In genomic region chr12:68638171-68638570, GRCh38 we compare ENCODE assay signal across 20 cellular contexts. TPM values are rescaled to one million over a fixed set of nuclear protein-coding genes. Genes with fewer than 3 reads are reported as not detected.
DNase-seq lines count a peak whose midpoint lies in the region; ATAC-seq and TF ChIP-seq lines count a peak whose summit lies in the region.
"Had no signal": no experiment of that assay in that cellular context is flagged by ENCODE, and none has a peak within 500 bp of the region (broad histone marks: within the 10 kb centered on the region; RNA-seq: fewer than 3 reads in every experiment).

No MANE protein-coding gene starts in this region.

- H3F3A ChIP-seq in Loucy (ENCODE audit: low read depth) = peaks cover 12% of the 10 kb centered on the region

- peak overlapping the region in 3 of 7 donors; percentile 19 to 75 (median 75) for H3K27ac Mint-ChIP-seq in CD4-positive, alpha-beta memory T cell
- peak overlapping the region; percentile 82 for H3K27ac Mint-ChIP-seq in activated naive CD8-positive, alpha-beta T cell
- peak overlapping the region; percentile 94 to 95 for H3K27ac Mint-ChIP-seq in natural killer cell
- H3K27ac Mint-ChIP-seq: activated CD4-positive, alpha-beta memory T cell treated with anti-CD3 and anti-CD28 coated beads, Interleukin-2, amount 10 ng/mL, durations not matched to agents 7 days and 5 days had no signal

- no peaks in the 10 kb centered on the region for H3K9me3 ChIP-seq in CD4-positive, alpha-beta memory T cell (ENCODE audit: control insufficient read depth in 1 of 2, low read length in 2 of 2)
- H3K9me3 ChIP-seq in Loucy (ENCODE audit: insufficient read depth, low read depth, low read length) (no peaks in the 10 kb centered on the region), right atrium auricular region (no peaks in the 10 kb centered on the region)
- H3K9me3 ChIP-seq: SK-N-SH, transverse colon had no signal

- ATAC-seq in natural killer cell (no peak), HG02798 (IDR thresholded peaks at IDR 0.05; ENCODE audit: poor library complexity, unreplicated experiment) (no peak), HG03196 (IDR thresholded peaks at IDR 0.05; ENCODE audit: unreplicated experiment) (no peak)
- ATAC-seq: left lobe of liver had no signal

- H3K9me3 Mint-ChIP-seq in CD4-positive, alpha-beta memory T cell = no peaks in the 10 kb centered on the region
- no peaks in the 10 kb centered on the region for H3K9me3 Mint-ChIP-seq in activated naive CD8-positive, alpha-beta T cell (ENCODE audit: low read depth)
- no peaks in the 10 kb centered on the region for H3K9me3 Mint-ChIP-seq in natural killer cell
- H3K9me3 Mint-ChIP-seq: activated CD4-positive, alpha-beta memory T cell treated with anti-CD3 and anti-CD28 coated beads, Interleukin-2, amount 10 ng/mL, durations not matched to agents 7 days and 5 days had no signal

- intact Hi-C loops in CD4-positive, alpha-beta memory T cell (cut with micrococcal nuclease) = loop anchor here (2.0 kb wide), 1 partner anchor 15 kb away; no protein-coding TSS in a partner anchor
- intact Hi-C loops in natural killer cell (cut with micrococcal nuclease) = no loop called here

- H3K4me1 Mint-ChIP-seq in CD4-positive, alpha-beta memory T cell = peaks cover 66 to 99% (median 82%) of the 10 kb centered on the region in 4 donors
- peaks cover 95% of the 10 kb centered on the region for H3K4me1 Mint-ChIP-seq in activated naive CD8-positive, alpha-beta T cell (ENCODE audit: low read depth)
- peaks cover 85 to 86% of the 10 kb centered on the region in 2 donors for H3K4me1 Mint-ChIP-seq in natural killer cell

- H3K9ac ChIP-seq in Loucy (ENCODE audit: low read depth, low read length, poor library complexity, severe bottlenecking) = peak overlapping the region; percentile 24
- H3K9ac ChIP-seq: SK-N-SH had no signal

- no peaks in the 10 kb centered on the region for H3K9me2 ChIP-seq in Loucy (replicated peaks; ENCODE audit: low read depth, low read length)
- H3K9me2 ChIP-seq: SK-N-SH had no signal

- peak overlapping the region in 6 of 8 donors; percentile 49 to 65 (median 55) for H3K4me3 Mint-ChIP-seq in CD4-positive, alpha-beta memory T cell
- H3K4me3 Mint-ChIP-seq in activated naive CD8-positive, alpha-beta T cell = peak overlapping the region; percentile 64
- peak overlapping the region; percentile 84 for H3K4me3 Mint-ChIP-seq in natural killer cell
- H3K4me3 Mint-ChIP-seq: activated CD4-positive, alpha-beta memory T cell treated with anti-CD3 and anti-CD28 coated beads, Interleukin-2, amount 10 ng/mL, durations not matched to agents 7 days and 5 days had no signal

- no peak overlapping the region for H3K27ac ChIP-seq in CD4-positive, alpha-beta memory T cell (ENCODE audit: low read depth, low read length)
- H3K27ac ChIP-seq in right atrium auricular region = no peak overlapping the region
- H3K27ac ChIP-seq: HL-60, PC-9, transverse colon had no signal

- CTCF ChIA-PET in CD4-positive, alpha-beta memory T cell (lab: Charles Lee; ENCODE audit: partially characterized antibody) = interaction anchor here (0.7 to 1.2 kb wide), 2 partner anchors 12 to 415 kb away, joined by 3 read pairs; no protein-coding TSS in a partner anchor

- POLR2A ChIA-PET in CD4-positive, alpha-beta memory T cell (lab: Charles Lee; ENCODE audit: partially characterized antibody) = interaction anchor here (1.1 to 1.9 kb wide), 2 partner anchors 26 to 27 kb away, joined by 3 to 5 read pairs; partner anchors contain the start of gene RAP1B

- H3K4me1 ChIP-seq in CD4-positive, alpha-beta memory T cell (ENCODE audit: insufficient read depth, low read length) = peaks cover 99% of the 10 kb centered on the region
- H3K4me1 ChIP-seq in Loucy (ENCODE audit: insufficient read depth, low read length, poor library complexity, severe bottlenecking) (peaks cover 55% of the 10 kb centered on the region), right atrium auricular region (peaks cover 0 to 54% of the 10 kb centered on the region in 2 donors)

- peaks cover 12 to 33% of the 10 kb centered on the region in 2 donors for H3K36me3 Mint-ChIP-seq in CD4-positive, alpha-beta memory T cell
- peaks cover 5% of the 10 kb centered on the region for H3K36me3 Mint-ChIP-seq in activated naive CD8-positive, alpha-beta T cell
- no peaks in the 10 kb centered on the region for H3K36me3 Mint-ChIP-seq in natural killer cell

- no peak overlapping the region for H3K4me3 ChIP-seq in CD4-positive, alpha-beta memory T cell (ENCODE audit: low read length in 2 of 2)
- H3K4me3 ChIP-seq in Loucy (ENCODE audit: low read length, poor library complexity, severe bottlenecking) (peak overlapping the region; percentile 38), right atrium auricular region (no peak overlapping the region)
- H3K4me3 ChIP-seq: PC-9, transverse colon had no signal

- H3K4me2 ChIP-seq in Loucy (ENCODE audit: low read depth, low read length, poor library complexity, severe bottlenecking) = peak overlapping the region; percentile 53
- H3K4me2 ChIP-seq: PC-9, SK-N-SH had no signal

- peaks cover 93% of the 10 kb centered on the region for H4K20me1 ChIP-seq in Loucy (ENCODE audit: insufficient read depth, low read length, poor library complexity, severe bottlenecking)

- H2AFZ ChIP-seq in Loucy (ENCODE audit: low read length) = no peak overlapping the region
- H2AFZ ChIP-seq: PC-9 had no signal

- H3K27me3 ChIP-seq in CD4-positive, alpha-beta memory T cell (ENCODE audit: insufficient read depth, low read length) = no peaks in the 10 kb centered on the region
- H3K27me3 ChIP-seq in Loucy (ENCODE audit: insufficient read depth, low read length, poor library complexity, severe bottlenecking) (no peaks in the 10 kb centered on the region), right atrium auricular region (no peaks in the 10 kb centered on the region)
- H3K27me3 ChIP-seq: transverse colon had no signal

- no peaks in the 10 kb centered on the region for H3K27me3 Mint-ChIP-seq in CD4-positive, alpha-beta memory T cell
- no peaks in the 10 kb centered on the region for H3K27me3 Mint-ChIP-seq in activated naive CD8-positive, alpha-beta T cell
- no peaks in the 10 kb centered on the region for H3K27me3 Mint-ChIP-seq in natural killer cell (ENCODE audit: low read depth in 2 of 2)
- H3K27me3 Mint-ChIP-seq: activated CD4-positive, alpha-beta memory T cell treated with anti-CD3 and anti-CD28 coated beads, Interleukin-2, amount 10 ng/mL, durations not matched to agents 7 days and 5 days had no signal

- DNase-seq in CD4-positive, alpha-beta memory T cell = no peak
- DNase-seq in natural killer cell (no peak), NOMO-1 treated with DMSO at 0.1 percent for 48 hours (lab: John Stamatoyannopoulos, UW; ENCODE audit: unreplicated experiment) (no peak), right atrium auricular region (ENCODE audit: low spot score) (no peak)
- DNase-seq: activated CD4-positive, alpha-beta memory T cell treated with anti-CD3 and anti-CD28 coated beads, Interleukin-2, amount 10 ng/mL, durations not matched to agents 7 days and 5 days; activated gamma-delta T cell treated with Interleukin-2 at 50 U/mL for 16 hours; NCI-H1092; NCI-H2081 treated with DMSO at 0.1 percent for 48 hours; NCI-H524; PC-9; SK-N-SH; stimulated activated CD4-positive, alpha-beta T cell treated with anti-CD3 and anti-CD28 coated beads, Interleukin-4, amount 100 ng/mL, for 4 hours; stimulated activated CD8-positive, alpha-beta memory T cell treated with anti-CD3 and anti-CD28 coated beads, Interleukin-4, amount 100 ng/mL, for 48 hours; transverse colon had no signal

- peaks cover 100% of the 10 kb centered on the region for H3K79me2 ChIP-seq in Loucy (ENCODE audit: insufficient read depth, low read length)

- TF ChIP-seq CTCF in Loucy (conservative IDR thresholded peaks at IDR 0.05; ENCODE audit: low read length) (no peak), natural killer cell (IDR thresholded peaks at IDR 0.05) (no peak), right atrium auricular region (IDR thresholded peaks at IDR 0.05) (no peak)

- no peaks in the 10 kb centered on the region for H3K36me3 ChIP-seq in CD4-positive, alpha-beta memory T cell (ENCODE audit: insufficient read depth, low read length)
- peaks cover 7% of the 10 kb centered on the region; the same call in 1 of the 2 replicates for H3K36me3 ChIP-seq in Loucy (ENCODE audit: insufficient read depth, low read length)
- H3K36me3 ChIP-seq in right atrium auricular region = no peaks in the 10 kb centered on the region
- H3K36me3 ChIP-seq: transverse colon had no signal

RNA-seq across cellular contexts. Expression of gene RAP1B, which starts 27.5 kb away (rescaled TPM):
- total RNA-seq in CD4-positive, alpha-beta memory T cell = 100 to 1,000 TPM; 193 to 195 TPM
- polyA plus RNA-seq in CD4-positive, alpha-beta memory T cell = 100 to 1,000 TPM; 433 to 542 TPM
- total RNA-seq in natural killer cell (100 to 1,000 TPM; 517 to 664 (median 572) TPM), right atrium auricular region (10 to 100 TPM; 73.1 to 74.6 TPM)

RNA-seq across cellular contexts. Expression of gene NUP107, which starts 48.6 kb away (rescaled TPM):
- total RNA-seq in CD4-positive, alpha-beta memory T cell = 10 to 100 TPM; 68.9 to 70.7 TPM
- 10 to 100 TPM; 25.9 to 39.8 TPM for polyA plus RNA-seq in CD4-positive, alpha-beta memory T cell
- total RNA-seq in natural killer cell (10 to 100 TPM; 54.9 to 69.2 (median 62.0) TPM), right atrium auricular region (10 to 100 TPM; 12.6 to 14.9 TPM)
